ENCODE assay signal across 8 cellular contexts in genomic region chr3:148957586-148957985, GRCh38. TPM values are rescaled to one million over a fixed set of nuclear protein-coding genes. Genes with fewer than 3 reads are reported as not detected.
DNase-seq lines count a peak whose midpoint lies in the region; ATAC-seq and TF ChIP-seq lines count a peak whose summit lies in the region.

No MANE protein-coding gene starts in this region.

- no peak overlapping the region for H3K4me2 ChIP-seq in MM.1S (ENCODE audit: low read depth, low read length)

- no peaks in the 10 kb centered on the region for H3K79me2 ChIP-seq in MM.1S (ENCODE audit: low read length)

- TF ChIP-seq CTCF in BE2C (IDR thresholded peaks at IDR 0.05; ENCODE audit: low read depth, low read length) (peak; percentile 68), MM.1S (IDR thresholded peaks at IDR 0.05; ENCODE audit: low read length) (peak; percentile 40), omental fat pad (IDR thresholded peaks at IDR 0.05) (no peak), adrenal gland (IDR thresholded peaks at IDR 0.05) (no peak)

- TF ChIP-seq POLR2A in adrenal gland (IDR thresholded peaks at IDR 0.05), result no peak

- peak; percentile 49 for ATAC-seq in GM18867 (IDR thresholded peaks at IDR 0.05; ENCODE audit: unreplicated experiment)
- ATAC-seq in omental fat pad (ENCODE audit: low FRiP score), result no peak

- H4K20me1 ChIP-seq in MM.1S (ENCODE audit: insufficient read depth, low read length), result no peaks in the 10 kb centered on the region

- H3K36me3 ChIP-seq in BE2C, result no peaks in the 10 kb centered on the region
- H3K36me3 ChIP-seq in MM.1S (replicated peaks; ENCODE audit: insufficient read depth, low read length), result no peaks in the 10 kb centered on the region
- H3K36me3 ChIP-seq in adrenal gland (replicated peaks in 1 of 2), result no peaks in the 10 kb centered on the region

- 0 out of 2 replicates have a peak, but pooled peaks cover 4% of the 10 kb centered on the region for H3K4me1 ChIP-seq in BE2C
- H3K4me1 ChIP-seq in MM.1S (ENCODE audit: low read length), result 0 out of 2 replicates have a peak, but pooled peaks cover 3% of the 10 kb centered on the region
- H3K4me1 ChIP-seq in adrenal gland (replicated peaks in 1 of 2), result peaks cover 0 to 4% of the 10 kb centered on the region in 2 donors

- no peaks in the 10 kb centered on the region for H3F3A ChIP-seq in MM.1S (ENCODE audit: insufficient read depth, low read length)

- H2AFZ ChIP-seq in MM.1S (ENCODE audit: low read length), result no peak overlapping the region

- DNase-seq in BE2C (peak; percentile 42), MM.1S (peak; percentile 32), dermis blood vessel endothelial cell (peak; percentile 40), KG1 (lab: John Stamatoyannopoulos, UW) (no peak), NCI-H1694 (lab: John Stamatoyannopoulos, UW) (no peak), omental fat pad (ENCODE audit: low spot score) (no peak), adrenal gland (no peak)

- H3K9ac ChIP-seq in MM.1S (ENCODE audit: low read length), result no peak overlapping the region

- WGBS in adrenal gland, 4 donors, result 67 to 77% (median 72%) methylated on average over 2 of the region's 2 CpGs

- no peaks in the 10 kb centered on the region for H3K27me3 ChIP-seq in BE2C
- H3K27me3 ChIP-seq in MM.1S (replicated peaks; ENCODE audit: insufficient read depth, low read length), result no peaks in the 10 kb centered on the region
- no peaks in the 10 kb centered on the region for H3K27me3 ChIP-seq in adrenal gland

- no peaks in the 10 kb centered on the region for H3K9me3 ChIP-seq in BE2C
- no peaks in the 10 kb centered on the region for H3K9me3 ChIP-seq in MM.1S (replicated peaks; ENCODE audit: insufficient read depth, low read length)
- H3K9me3 ChIP-seq in adrenal gland (replicated peaks in 1 of 3), result no peaks in the 10 kb centered on the region

- intact Hi-C loops in adrenal gland (cut with DNase I), result loop anchor here (5.0 to 10.0 kb wide), 3 partner anchors 157 to 317 kb away; no protein-coding TSS in a partner anchor

- H3K27ac ChIP-seq in MM.1S (ENCODE audit: low read length) (no peak overlapping the region), adrenal gland (no peak overlapping the region)

- H3K4me3 ChIP-seq in BE2C (ENCODE audit: low read depth, low read length), result no peak overlapping the region
- no peak overlapping the region for H3K4me3 ChIP-seq in MM.1S (ENCODE audit: low read length)
- H3K4me3 ChIP-seq in adrenal gland, result no peak overlapping the region

- H3K9me2 ChIP-seq in MM.1S (replicated peaks; ENCODE audit: insufficient read depth, low read length), result no peaks in the 10 kb centered on the region

RNA-seq across cellular contexts. Expression of gene GYG1, which starts 33.8 kb away (rescaled TPM):
- 27.4 TPM for polyA plus RNA-seq in BE2C (2012; ENCODE audit: insufficient read depth, insufficient read length, low read depth)
- total RNA-seq in dermis blood vessel endothelial cell (38.6 and 48.0 TPM in 2 replicates), omental fat pad (10 to 100 TPM; 23.2 to 40.8 (median 30.4) TPM), adrenal gland (10 to 100 TPM; 25.6 to 53.6 (median 38.7) TPM)
- polyA plus RNA-seq in adrenal gland, result 10 to 100 TPM; 17.3 to 52.5 (median 21.7) TPM

Comparison
In these comparisons a context has a peak if more than half of its experiments do, and no peak if none do; other contexts are left out.
1. DNase-seq: peak in BE2C (single experiment), MM.1S (single experiment) and dermis blood vessel endothelial cell (single experiment); none in KG1 (single experiment), NCI-H1694 (single experiment), omental fat pad (single experiment) and adrenal gland (0 of 7).
2. CTCF ChIP-seq: peak in BE2C (single experiment) and MM.1S (single experiment); none in omental fat pad (0 of 3) and adrenal gland (0 of 6).